ENCODE assay signal across 1 cellular context in the genomic region with DNA sequence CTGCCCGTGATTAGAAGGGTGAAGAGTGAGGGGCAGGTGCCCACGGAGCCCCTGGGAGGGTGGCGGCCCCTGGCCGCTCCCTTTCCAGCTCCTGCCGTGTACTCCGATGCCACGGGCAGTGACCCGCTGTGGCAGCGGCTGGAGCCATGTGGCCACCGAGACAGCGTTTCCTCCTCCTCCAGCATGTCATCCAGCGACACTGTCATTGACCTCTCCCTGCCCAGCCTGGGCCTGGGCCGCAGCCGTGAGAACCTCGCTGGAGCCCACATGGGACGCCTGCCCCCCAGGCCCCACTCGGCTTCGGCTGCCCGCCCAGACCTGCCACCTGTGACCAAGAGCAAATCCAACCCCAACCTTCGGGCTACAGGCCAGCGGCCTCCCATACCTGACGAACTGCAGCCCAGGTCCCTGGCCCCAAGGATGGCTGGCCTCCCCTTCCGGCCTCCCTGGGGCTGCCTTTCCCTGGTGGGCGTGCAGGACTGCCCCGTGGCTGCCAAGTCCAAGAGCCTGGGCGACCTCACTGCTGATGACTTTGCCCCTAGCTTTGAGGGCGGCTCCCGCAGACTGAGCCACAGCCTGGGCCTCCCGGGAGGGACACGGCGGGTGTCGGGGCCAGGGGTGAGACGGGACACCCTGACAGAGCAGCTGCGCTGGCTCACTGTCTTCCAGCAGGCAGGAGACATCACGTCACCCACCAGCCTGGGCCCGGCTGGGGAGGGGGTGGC.
TF ChIP-seq lines count a peak whose summit lies in the region.

No MANE protein-coding gene starts in this region.

TF ChIP-seq in IMR-90, 13 proteins besides CTCF, POLR2A, EP300 and RAD21:
- TF ChIP-seq BHLHE40 (IDR thresholded peaks at IDR 0.05; ENCODE audit: low read depth, low read length) (no peak), MXI1 (IDR thresholded peaks at IDR 0.05; ENCODE audit: borderline replicate concordance, low read depth, low read length) (no peak), RCOR1 (IDR thresholded peaks at IDR 0.05; ENCODE audit: insufficient replicate concordance, low read length) (no peak), MAZ (IDR thresholded peaks at IDR 0.05; ENCODE audit: borderline replicate concordance, low read depth, low read length) (no peak), NFE2L2 (IDR thresholded peaks at IDR 0.05; ENCODE audit: low read depth, low read length) (no peak), RFX5 (IDR thresholded peaks at IDR 0.05; ENCODE audit: low read depth, low read length) (no peak), FOS (IDR thresholded peaks at IDR 0.05; ENCODE audit: low read depth, low read length) (no peak), MAFK (IDR thresholded peaks at IDR 0.05; ENCODE audit: low read depth, low read length) (no peak), CHD1 (IDR thresholded peaks at IDR 0.05; ENCODE audit: low read depth, low read length) (no peak), SMC3 (IDR thresholded peaks at IDR 0.05; ENCODE audit: low read depth, low read length) (no peak), CEBPB (IDR thresholded peaks at IDR 0.05; ENCODE audit: low read depth, low read length) (no peak)
- TF ChIP-seq, protein P1, sequence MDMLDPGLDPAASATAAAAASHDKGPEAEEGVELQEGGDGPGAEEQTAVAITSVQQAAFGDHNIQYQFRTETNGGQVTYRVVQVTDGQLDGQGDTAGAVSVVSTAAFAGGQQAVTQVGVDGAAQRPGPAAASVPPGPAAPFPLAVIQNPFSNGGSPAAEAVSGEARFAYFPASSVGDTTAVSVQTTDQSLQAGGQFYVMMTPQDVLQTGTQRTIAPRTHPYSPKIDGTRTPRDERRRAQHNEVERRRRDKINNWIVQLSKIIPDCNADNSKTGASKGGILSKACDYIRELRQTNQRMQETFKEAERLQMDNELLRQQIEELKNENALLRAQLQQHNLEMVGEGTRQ (IDR thresholded peaks at IDR 0.05; ENCODE audit: low read depth, low read length): no peak
- TF ChIP-seq, protein P2, sequence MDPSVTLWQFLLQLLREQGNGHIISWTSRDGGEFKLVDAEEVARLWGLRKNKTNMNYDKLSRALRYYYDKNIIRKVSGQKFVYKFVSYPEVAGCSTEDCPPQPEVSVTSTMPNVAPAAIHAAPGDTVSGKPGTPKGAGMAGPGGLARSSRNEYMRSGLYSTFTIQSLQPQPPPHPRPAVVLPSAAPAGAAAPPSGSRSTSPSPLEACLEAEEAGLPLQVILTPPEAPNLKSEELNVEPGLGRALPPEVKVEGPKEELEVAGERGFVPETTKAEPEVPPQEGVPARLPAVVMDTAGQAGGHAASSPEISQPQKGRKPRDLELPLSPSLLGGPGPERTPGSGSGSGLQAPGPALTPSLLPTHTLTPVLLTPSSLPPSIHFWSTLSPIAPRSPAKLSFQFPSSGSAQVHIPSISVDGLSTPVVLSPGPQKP (IDR thresholded peaks at IDR 0.05; ENCODE audit: borderline replicate concordance, low read depth, low read length): no peak
